In genomic region chr1:236058141-236058626, GRCh38 we compare ENCODE assay signal across 10 cellular contexts. TPM values are rescaled to one million over a fixed set of nuclear protein-coding genes. Genes with fewer than 3 reads are reported as not detected.
DNase-seq lines count a peak whose midpoint lies in the region; ATAC-seq and TF ChIP-seq lines count a peak whose summit lies in the region.
"Had no signal": no experiment of that assay in that cellular context is flagged by ENCODE, and none has a peak within 500 bp of the region (broad histone marks: within the 10 kb centered on the region; RNA-seq: fewer than 3 reads in every experiment).

No MANE protein-coding gene starts in this region.

- BruUV-seq in A673 (replicated peaks; lab: Mats Ljungman, UMichigan): no TSS peak

- no peak for TF ChIP-seq CTCF in cardiac fibroblast (IDR thresholded peaks at IDR 0.05; ENCODE audit: low read depth, low read length)
- TF ChIP-seq CTCF in spleen (IDR thresholded peaks at IDR 0.05 in 8 of 11, conservative IDR thresholded peaks at IDR 0.05 in 3 of 11): no peak
- no peak for TF ChIP-seq CTCF in A673 (conservative IDR thresholded peaks at IDR 0.05; ENCODE audit: low read depth, low read length)

- 21 to 40% (median 29%) methylated on average over 3 of the region's 3 CpGs for WGBS in spleen, 5 donors

- H3K27ac ChIP-seq in spleen (peak overlapping the region in 7 of 8 donors; percentile 20 to 68 (median 43)), A673 (ENCODE audit: low read depth, low read length, poor library complexity, severe bottlenecking) (no peak overlapping the region)
- H3K27ac ChIP-seq: 22Rv1 had no signal

- peaks cover 0 to 31% (median 11%) of the 10 kb centered on the region in 6 donors for H3K4me1 ChIP-seq in spleen
- H3K4me1 ChIP-seq in A673 (ENCODE audit: insufficient read depth, low read length, poor library complexity, severe bottlenecking): no peaks in the 10 kb centered on the region

- intact Hi-C loops in spleen (cut with DNase I; ENCODE audit: low total_unique reads) (no loop called here), A673 (cut with micrococcal nuclease; ENCODE audit: unreplicated experiment) (no loop called here)

- POLR2A ChIA-PET in A673 (lab: Charles Lee; ENCODE audit: low non-redundant PET): no interaction called here

- H3K27me3 ChIP-seq in spleen (replicated peaks in 1 of 7) (peaks cover 0 to 10% (median 0%) of the 10 kb centered on the region in 7 donors), A673 (replicated peaks; ENCODE audit: insufficient read depth, low read depth, low read length, poor library complexity) (no peaks in the 10 kb centered on the region)

- H3K9me3 ChIP-seq in spleen (no peaks in the 10 kb centered on the region), A673 (ENCODE audit: low read depth, low read length, poor library complexity, severe bottlenecking) (no peaks in the 10 kb centered on the region)

- no peak for TF ChIP-seq POLR2A in spleen (IDR thresholded peaks at IDR 0.05)

- CTCF ChIA-PET in A673 (lab: Charles Lee): no interaction called here

- H3K4me3 ChIP-seq in cardiac fibroblast (replicated peaks in 1 of 2; ENCODE audit: low read depth in 2 of 2, low read length in 2 of 2): no peak overlapping the region
- H3K4me3 ChIP-seq in spleen: peak overlapping the region in 2 of 8 donors; percentile 8 to 38
- H3K4me3 ChIP-seq in A673 (ENCODE audit: low read depth, low read length, poor library complexity, severe bottlenecking): no peak overlapping the region

- ATAC-seq in HG03039 (IDR thresholded peaks at IDR 0.05; ENCODE audit: unreplicated experiment): peak; percentile 73

- DNase-seq in DMS 273 (lab: John Stamatoyannopoulos, UW; ENCODE audit: unreplicated experiment) (peak; percentile 37), DMS 273 treated with DMSO at 0.1 percent for 48 hours (lab: John Stamatoyannopoulos, UW) (no peak), cardiac fibroblast (ENCODE audit: low read depth in 2 of 2) (peak; percentile 57 to 67), spleen (no peak), A673 (ENCODE audit: low spot score) (no peak), NAMALWA (ENCODE audit: low spot score) (no peak), HuH-7 (ENCODE audit: low spot score) (no peak)
- DNase-seq: T-cell had no signal

- H3K36me3 ChIP-seq in spleen (no peaks in the 10 kb centered on the region), A673 (ENCODE audit: insufficient read depth, low read length, poor library complexity, severe bottlenecking) (no peaks in the 10 kb centered on the region)

RNA-seq across cellular contexts. Expression of gene NID1, which starts 6.7 kb away (rescaled TPM):
- total RNA-seq in spleen (100 to 1,000 TPM in 5 of 7 donors, 10 to 100 TPM in 2; 48.1 to 178 (median 101) TPM), A673 (2021) (0.64 and 0.66 TPM in 2 replicates)
- polyA plus RNA-seq in spleen: 10 to 100 TPM in 2 of 3 donors, 1 to 10 TPM in 1; 6.8 to 13.3 (median 12.9) TPM

Comparison
In these comparisons a context has a peak if more than half of its experiments do, and no peak if none do; other contexts are left out.
1. DNase-seq: peak in DMS 273 (single experiment) and cardiac fibroblast (2 of 2); none in DMS 273 treated with DMSO at 0.1 percent for 48 hours (single experiment), spleen (single experiment), A673 (single experiment), NAMALWA (single experiment) and HuH-7 (single experiment).
2. RNA of gene NID1, which starts 6.7 kb away (total RNA-seq): 48.1 to 178 TPM in spleen; 0.64 to 0.66 TPM in A673; every median in the first group is over 10 times any median in the second.